In the genomic region with DNA sequence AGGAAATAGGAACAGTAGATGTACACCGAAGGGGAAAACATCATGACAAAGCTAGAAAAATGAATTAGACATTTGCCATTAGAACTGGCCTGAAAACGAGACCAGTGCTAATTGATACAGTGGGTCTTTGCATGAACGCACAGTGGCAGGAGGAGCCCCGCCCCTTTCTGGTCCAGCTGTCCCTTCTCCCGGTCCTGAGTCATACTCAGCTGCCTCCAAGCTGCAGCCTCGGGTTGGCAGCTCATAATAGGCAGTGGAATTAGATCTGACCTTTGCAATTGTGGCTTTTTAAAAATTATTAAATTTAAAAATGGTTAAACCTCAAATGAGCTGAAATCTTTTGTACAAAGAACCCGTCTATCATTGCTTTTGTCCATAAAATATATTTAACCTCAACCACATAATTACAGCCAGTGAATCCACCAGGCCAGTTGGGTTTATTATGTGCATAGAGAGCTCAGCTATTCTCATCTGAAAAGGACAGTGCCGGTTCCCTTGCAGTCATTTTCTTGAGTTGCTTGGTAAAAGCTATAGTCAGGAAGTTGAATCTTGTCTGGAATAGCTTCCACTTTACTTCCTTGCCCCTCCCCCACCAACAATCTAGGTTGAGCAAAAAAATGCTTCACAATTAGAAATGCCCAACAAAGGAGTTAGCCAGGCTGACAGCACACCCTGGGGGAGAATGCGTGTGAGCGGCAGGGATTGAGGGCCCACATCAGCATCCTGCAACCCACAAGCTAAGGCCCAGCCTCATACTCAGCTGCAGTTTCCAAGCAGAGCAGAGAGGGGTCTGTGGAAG, we compare ENCODE assay signal across 9 cellular contexts.
DNase-seq lines count a peak whose midpoint lies in the region; ATAC-seq and TF ChIP-seq lines count a peak whose summit lies in the region.
"Had no signal": no experiment of that assay in that cellular context is flagged by ENCODE, and none has a peak within 500 bp of the region (broad histone marks: within the 10 kb centered on the region; RNA-seq: fewer than 3 reads in every experiment).

No MANE protein-coding gene starts in this region.

- H3K27ac Mint-ChIP-seq in natural killer cell, result no peak overlapping the region

- H3K4me1 Mint-ChIP-seq in natural killer cell, result no peaks in the 10 kb centered on the region

- TF ChIP-seq CTCF in left ventricle myocardium inferior (IDR thresholded peaks at IDR 0.05; ENCODE audit: borderline replicate concordance), result no peak
- TF ChIP-seq CTCF in natural killer cell (IDR thresholded peaks at IDR 0.05), result no peak

- H3K4me1 ChIP-seq in SJCRH30 (peaks cover 14% of the 10 kb centered on the region), left ventricle myocardium inferior (no peaks in the 10 kb centered on the region)

- H3K4me3 ChIP-seq in SJCRH30, result 0 out of 2 replicates have a peak overlapping the region, but pooled peaks have one; percentile 16
- H3K4me3 ChIP-seq in left ventricle myocardium inferior, result no peak overlapping the region

- intact Hi-C loops in left ventricle myocardium inferior (cut with micrococcal nuclease), result no loop called here
- intact Hi-C loops in natural killer cell (cut with micrococcal nuclease), result no loop called here

- no peak overlapping the region for H3K4me3 Mint-ChIP-seq in natural killer cell

- H3K27me3 ChIP-seq in SJCRH30, result no peaks in the 10 kb centered on the region
- H3K27me3 ChIP-seq in left ventricle myocardium inferior (ENCODE audit: low read depth), result no peaks in the 10 kb centered on the region

- H3K36me3 ChIP-seq in SJCRH30 (no peaks in the 10 kb centered on the region), left ventricle myocardium inferior (no peaks in the 10 kb centered on the region)

- no peaks in the 10 kb centered on the region for H3K36me3 Mint-ChIP-seq in natural killer cell

- H3K9me3 Mint-ChIP-seq in natural killer cell, result no peaks in the 10 kb centered on the region

- DNase-seq in NCI-H2107 treated with DMSO at 0.1 percent for 48 hours (lab: John Stamatoyannopoulos, UW; ENCODE audit: unreplicated experiment), result peak; percentile 7
- no peak for DNase-seq in NCI-H2107 (lab: John Stamatoyannopoulos, UW)
- peak; percentile 83 to 84 for DNase-seq in SJCRH30
- DNase-seq in left ventricle myocardium inferior, result peak; percentile 17
- DNase-seq in substantia nigra (lab: John Stamatoyannopoulos, UW), result peak in 47 of 49 donors; percentile 3 to 90 (median 70)
- DNase-seq in GM19238 (ENCODE audit: insufficient read length, low spot score), result no peak
- no peak for DNase-seq in DMS153 (lab: John Stamatoyannopoulos, UW)
- DNase-seq in natural killer cell, result no peak
- DNase-seq: cerebellar nuclear complex had no signal

- H3K9me3 ChIP-seq in SJCRH30 (replicated peaks), result no peaks in the 10 kb centered on the region
- H3K9me3 ChIP-seq in left ventricle myocardium inferior (replicated peaks), result peaks cover 9% of the 10 kb centered on the region

- H3K27ac ChIP-seq in SJCRH30, result peak overlapping the region; percentile 72
- no peak overlapping the region for H3K27ac ChIP-seq in left ventricle myocardium inferior (replicated peaks)
- peak overlapping the region; percentile 76 for H3K27ac ChIP-seq in substantia nigra (ENCODE audit: low read depth, low read length, poor library complexity, severe bottlenecking)

- no peak for ATAC-seq in natural killer cell

- peaks cover 3 to 6% of the 10 kb centered on the region in 2 donors for H3K27me3 Mint-ChIP-seq in natural killer cell (ENCODE audit: low read depth in 2 of 2)

Comparison
In these comparisons a context has a peak if more than half of its experiments do, and no peak if none do; other contexts are left out.
1. DNase-seq: peak in NCI-H2107 treated with DMSO at 0.1 percent for 48 hours (single experiment), SJCRH30 (2 of 2), left ventricle myocardium inferior (single experiment) and substantia nigra (47 of 49); none in NCI-H2107 (single experiment), GM19238 (single experiment), DMS153 (single experiment) and natural killer cell (single experiment).